In the genomic region with DNA sequence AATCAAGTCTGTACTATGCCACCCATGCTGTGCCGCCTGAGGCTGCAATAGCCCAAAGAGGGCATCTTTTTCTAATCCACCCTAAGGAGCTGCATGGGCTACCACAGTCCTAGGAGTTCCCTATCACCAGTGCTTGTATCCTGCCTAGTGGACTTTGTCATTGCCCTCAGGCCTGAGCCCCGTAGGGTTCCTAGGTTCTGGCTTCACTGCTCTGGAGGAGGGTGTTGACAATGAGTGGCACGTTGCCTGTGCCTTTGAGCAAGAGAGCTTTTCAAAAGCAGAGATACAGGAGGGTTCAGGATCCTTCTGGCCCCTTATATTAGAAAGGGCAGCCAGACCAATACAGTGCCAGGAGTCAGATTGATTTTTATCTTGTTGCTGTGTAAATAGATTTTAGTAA, we compare ENCODE assay signal across 28 cellular contexts.
"Had no signal": no experiment of that assay in that cellular context is flagged by ENCODE, and none has a peak within 500 bp of the region (broad histone marks: within the 10 kb centered on the region; RNA-seq: fewer than 3 reads in every experiment).

No MANE protein-coding gene starts in this region.

- H3K4me1 Mint-ChIP-seq: immature natural killer cell, naive B cell had no signal

- H3K36me3 Mint-ChIP-seq: activated naive CD8-positive, alpha-beta T cell; immature natural killer cell; naive B cell had no signal

- H3K9me3 Mint-ChIP-seq: activated T-cell treated with anti-CD3 and anti-CD28 coated beads, Interleukin-2, amount 50 U/mL, for 72 hours; immature natural killer cell; mesothelial cell of epicardium; naive B cell; nephron progenitor cell had no signal

- H3K27ac ChIP-seq: body of pancreas, colonic mucosa, dorsolateral prefrontal cortex, gastrocnemius medialis, neutrophil, sigmoid colon, suprapubic skin, transverse colon had no signal

- H3K4me1 ChIP-seq: body of pancreas, colonic mucosa, suprapubic skin had no signal

- H3K27me3 ChIP-seq: body of pancreas, colonic mucosa, dorsolateral prefrontal cortex, gastrocnemius medialis, neutrophil, sigmoid colon, suprapubic skin, transverse colon had no signal

- ATAC-seq: activated T-cell treated with anti-CD3 and anti-CD28 coated beads, Interleukin-2, amount 50 U/mL, for 72 hours; body of pancreas; gastrocnemius medialis had no signal

- H3K4me3 ChIP-seq: body of pancreas, colonic mucosa, dorsolateral prefrontal cortex, gastrocnemius medialis, sigmoid colon, suprapubic skin, transverse colon had no signal

- DNase-seq: activated CD4-positive, alpha-beta T cell treated with anti-CD3 and anti-CD28 coated beads for 4 hours; activated CD4-positive, alpha-beta T cell treated with anti-CD3 and anti-CD28 coated beads, Interleukin-2, amount 50 U/mL, for 4 hours; activated naive CD4-positive, alpha-beta T cell; activated T-cell treated with anti-CD3 and anti-CD28 coated beads for 4 hours; activated T-cell treated with anti-CD3 and anti-CD28 coated beads, Interleukin-2, amount 50 U/mL, for 72 hours; anterior cingulate cortex; body of pancreas; cerebellar nuclear complex; colonic mucosa; dorsolateral prefrontal cortex; effector memory CD4-positive, alpha-beta T cell; gastrocnemius medialis; glutamatergic neuron; hypothalamus; immature natural killer cell; kidney; naive B cell; nephron progenitor cell; sigmoid colon; small intestine; stimulated activated CD4-positive, alpha-beta T cell treated with anti-CD3 and anti-CD28 coated beads, Interleukin-2, amount 100 ng/mL, for 24 hours; stimulated activated naive CD4-positive, alpha-beta T cell; T-helper 1 cell; transverse colon had no signal

- H3K27ac Mint-ChIP-seq: activated naive CD8-positive, alpha-beta T cell; activated T-cell treated with anti-CD3 and anti-CD28 coated beads, Interleukin-2, amount 50 U/mL, for 72 hours; immature natural killer cell; mesothelial cell of epicardium; naive B cell; nephron progenitor cell had no signal

- H3K9me3 ChIP-seq: body of pancreas, colonic mucosa, gastrocnemius medialis, neutrophil, sigmoid colon, suprapubic skin, transverse colon had no signal

- H3K4me3 Mint-ChIP-seq: activated naive CD8-positive, alpha-beta T cell; activated T-cell treated with anti-CD3 and anti-CD28 coated beads, Interleukin-2, amount 50 U/mL, for 72 hours; immature natural killer cell; mesothelial cell of epicardium; nephron progenitor cell had no signal
